In genomic region chr2:5236308-5236707, GRCh38 we compare ENCODE assay signal across 1 cellular context.
TF ChIP-seq lines count a peak whose summit lies in the region.

No MANE protein-coding gene starts in this region.

TF ChIP-seq in GM23338, 12 proteins besides CTCF, POLR2A, EP300 and RAD21 (continued from another document):
- TF ChIP-seq ZNF462 (CRISPR knock-in tag; IDR thresholded peaks at IDR 0.05): no peak
- TF ChIP-seq STAT1 (IDR thresholded peaks at IDR 0.05; ENCODE audit: unreplicated experiment): no peak
- no peak for TF ChIP-seq POLR2AphosphoS5 (IDR thresholded peaks at IDR 0.05; ENCODE audit: low read depth)
- no peak for TF ChIP-seq NANOG (IDR thresholded peaks at IDR 0.05; ENCODE audit: borderline replicate concordance)
- no peak for TF ChIP-seq ETS1 (IDR thresholded peaks at IDR 0.05)
- TF ChIP-seq JUNB (IDR thresholded peaks at IDR 0.05; ENCODE audit: unreplicated experiment): no peak
